In genomic region chr9:7209051-7209450, GRCh38 we compare ENCODE assay signal across 22 cellular contexts.
DNase-seq lines count a peak whose midpoint lies in the region; ATAC-seq and TF ChIP-seq lines count a peak whose summit lies in the region.
"Had no signal": no experiment of that assay in that cellular context is flagged by ENCODE, and none has a peak within 500 bp of the region (broad histone marks: within the 10 kb centered on the region; RNA-seq: fewer than 3 reads in every experiment).

No MANE protein-coding gene starts in this region.

- no peak overlapping the region for H4K8ac ChIP-seq in IMR-90 (ENCODE audit: low read depth in 2 of 2, low read length in 2 of 2)

- H2BK120ac ChIP-seq in IMR-90 (ENCODE audit: low read depth, low read length) = no peak overlapping the region

- H3K4me1 ChIP-seq in IMR-90 (ENCODE audit: control insufficient read depth, insufficient read depth, low read length) (no peaks in the 10 kb centered on the region), muscle layer of duodenum (ENCODE audit: control insufficient read depth in 1 of 2, insufficient read depth in 2 of 2, low read length in 2 of 2) (no peaks in the 10 kb centered on the region), tibial artery (no peaks in the 10 kb centered on the region), uterus (no peaks in the 10 kb centered on the region)
- H3K4me1 ChIP-seq: BE2C had no signal

- no peak overlapping the region for H3K14ac ChIP-seq in IMR-90 (replicated peaks; ENCODE audit: low read depth, low read length)

- no peak overlapping the region for H2BK15ac ChIP-seq in IMR-90 (ENCODE audit: low read depth, low read length)

- H3K23ac ChIP-seq in IMR-90 (ENCODE audit: low read depth, low read length) = no peak overlapping the region

- H4K20me1 ChIP-seq in IMR-90 (ENCODE audit: insufficient read depth, low read length) = no peaks in the 10 kb centered on the region

- no peak overlapping the region for H2AK9ac ChIP-seq in IMR-90 (replicated peaks; ENCODE audit: low read depth, low read length, poor library complexity)

- no peak overlapping the region for H3K18ac ChIP-seq in IMR-90 (ENCODE audit: low read depth, low read length)

- H3K4ac ChIP-seq in IMR-90 (ENCODE audit: low read depth, low read length) = no peak overlapping the region

- POLR2A ChIA-PET in IMR-90 (lab: Charles Lee; ENCODE audit: unreplicated experiment) = no interaction called here

- no peak overlapping the region for H3K56ac ChIP-seq in IMR-90 (ENCODE audit: extremely low read depth, insufficient read depth, low read length)

- no peak for TF ChIP-seq RAD21 in IMR-90 (IDR thresholded peaks at IDR 0.05; ENCODE audit: low read length)

- no peaks in the 10 kb centered on the region for H3K36me3 ChIP-seq in IMR-90 (ENCODE audit: control insufficient read depth, insufficient read depth, low read length)
- no peaks in the 10 kb centered on the region for H3K36me3 ChIP-seq in muscle layer of duodenum (ENCODE audit: control insufficient read depth in 1 of 2, insufficient read depth in 2 of 2, low read length in 2 of 2)
- no peaks in the 10 kb centered on the region for H3K36me3 ChIP-seq in tibial artery
- no peaks in the 10 kb centered on the region for H3K36me3 ChIP-seq in uterus
- H3K36me3 ChIP-seq: BE2C had no signal

- H3K9me3 ChIP-seq in IMR-90 (ENCODE audit: control insufficient read depth, insufficient read depth, low read length) = no peaks in the 10 kb centered on the region
- no peaks in the 10 kb centered on the region for H3K9me3 ChIP-seq in muscle layer of duodenum (ENCODE audit: control insufficient read depth in 1 of 2, low read length in 2 of 2)
- H3K9me3 ChIP-seq in tibial artery = no peaks in the 10 kb centered on the region
- no peaks in the 10 kb centered on the region for H3K9me3 ChIP-seq in uterus
- H3K9me3 ChIP-seq: BE2C, SK-N-SH had no signal

- no peak overlapping the region for H2BK5ac ChIP-seq in IMR-90 (ENCODE audit: low read depth, low read length, poor library complexity, severe bottlenecking)

- dilution Hi-C loops in IMR-90 (cut with HindIII; ENCODE audit: low sequenced_read_pairs, unreplicated experiment) = no loop called here

- H3K4me2 ChIP-seq in IMR-90 (ENCODE audit: low read depth, low read length) = peak overlapping the region; percentile 82
- H3K4me2 ChIP-seq: GM23338, SK-N-SH had no signal

- intact Hi-C loops in IMR-90 (cut with micrococcal nuclease) = no loop called here
- intact Hi-C loops in tibial artery (cut with DNase I; ENCODE audit: low total_unique reads) = no loop called here
- intact Hi-C loops in posterior vena cava (cut with DNase I) = no loop called here
- intact Hi-C loops in uterus (cut with DNase I; ENCODE audit: low total_unique reads) = no loop called here

- no peaks in the 10 kb centered on the region; the same call in 1 of the 2 replicates for H3K9me1 ChIP-seq in IMR-90 (ENCODE audit: insufficient read depth, low read length)

- H3K4me3 ChIP-seq in IMR-90 (ENCODE audit: insufficient read depth, low read depth, low read length) = no peak overlapping the region
- peak overlapping the region; percentile 7 to 47 for H3K4me3 ChIP-seq in muscle layer of duodenum (ENCODE audit: low read depth in 1 of 2, low read length in 2 of 2)
- H3K4me3 ChIP-seq in tibial artery = peak overlapping the region; percentile 9 to 24
- no peak overlapping the region for H3K4me3 ChIP-seq in uterus
- H3K4me3 ChIP-seq: GM23338 had no signal

- no peak overlapping the region for H3K9ac ChIP-seq in IMR-90 (ENCODE audit: low read depth, low read length)
- H3K9ac ChIP-seq: SK-N-SH had no signal

- DNase-seq in IMR-90 (no peak), cerebellum (ENCODE audit: low spot score) (peak; percentile 15), tibial artery (no peak), posterior vena cava (ENCODE audit: low spot score) (no peak), uterus (no peak)
- DNase-seq: BE2C; CD4-positive, CD25-positive, alpha-beta regulatory T cell; COR-L47; DMS 273 treated with DMSO at 0.1 percent for 48 hours; GF-D8; MM.1S; NCI-H1092; NCI-H1436 treated with DMSO at 0.1 percent for 48 hours; NCI-H2081; NCI-H524 treated with DMSO at 0.1 percent for 48 hours; PC-3; RPMI8226; SHP77 treated with DMSO at 0.1 percent for 48 hours; SK-N-SH had no signal

- 61% methylated on average over 3 of the region's 9 CpGs; no CpG with 5 or more reads in 1 of the 2 experiments for WGBS in IMR-90 (ENCODE audit: extremely low coverage in 2 of 2, insufficient read length in 1 of 2), 2 experiments

- CTCF ChIA-PET in IMR-90 (lab: Yijun Ruan, JAX) = interaction anchor here (0.7 kb wide), 1 partner anchor 156 kb away, joined by 3 read pairs; no protein-coding TSS in a partner anchor

- no peak overlapping the region for H4K91ac ChIP-seq in IMR-90 (ENCODE audit: insufficient read depth, low read depth, low read length)

- ATAC-seq in IMR-90 (ENCODE audit: low read depth) (no peak), HG03095 (IDR thresholded peaks at IDR 0.05; ENCODE audit: unreplicated experiment) (no peak)
- ATAC-seq: GM23338, PC-3 had no signal

- H3K27ac ChIP-seq in IMR-90 (ENCODE audit: insufficient read depth, low read length) = no peak overlapping the region
- H3K27ac ChIP-seq in muscle layer of duodenum (ENCODE audit: low read length) = no peak overlapping the region
- no peak overlapping the region for H3K27ac ChIP-seq in tibial artery
- H3K27ac ChIP-seq in uterus = no peak overlapping the region

- H2BK20ac ChIP-seq in IMR-90 (ENCODE audit: low read depth, low read length) = no peak overlapping the region

- no TSS peak for BruUV-seq in IMR-90 (replicated peaks; lab: Mats Ljungman, UMichigan)

- H3K27me3 ChIP-seq in IMR-90 (ENCODE audit: control insufficient read depth, insufficient read depth, low read length) (peaks cover 6% of the 10 kb centered on the region), muscle layer of duodenum (ENCODE audit: low read depth, low read length) (no peaks in the 10 kb centered on the region), tibial artery (no peaks in the 10 kb centered on the region), uterus (no peaks in the 10 kb centered on the region)

- TF ChIP-seq CTCF in IMR-90 (conservative IDR thresholded peaks at IDR 0.05; ENCODE audit: low read depth, low read length) (no peak), tibial artery (IDR thresholded peaks at IDR 0.05) (no peak), uterus (IDR thresholded peaks at IDR 0.05) (no peak)

- H2AFZ ChIP-seq in IMR-90 (replicated peaks; ENCODE audit: low read length, poor library complexity) = no peak overlapping the region
- H2AFZ ChIP-seq: GM23338 had no signal

- H3K79me1 ChIP-seq in IMR-90 (ENCODE audit: low read depth in 1 of 2, low read length in 2 of 2) = no peaks in the 10 kb centered on the region

- no peak overlapping the region for H4K5ac ChIP-seq in IMR-90 (ENCODE audit: low read depth, low read length)

- TF ChIP-seq POLR2A in IMR-90 (IDR thresholded peaks at IDR 0.05; ENCODE audit: low read depth, low read length) (no peak), uterus (IDR thresholded peaks at IDR 0.05) (no peak)

- in situ Hi-C loops in IMR-90 (cut with MboI; ENCODE audit: low sequenced_read_pairs) = no loop called here

- H2AK5ac ChIP-seq in IMR-90 (ENCODE audit: low read depth, low read length) = no peak overlapping the region

TF ChIP-seq in IMR-90, 13 proteins besides CTCF, POLR2A, EP300 and RAD21:
- no peak for TF ChIP-seq SMC3 (IDR thresholded peaks at IDR 0.05; ENCODE audit: low read depth, low read length)
- no peak for TF ChIP-seq CEBPB (IDR thresholded peaks at IDR 0.05; ENCODE audit: low read depth, low read length)
- no peak for TF ChIP-seq MAFK (IDR thresholded peaks at IDR 0.05; ENCODE audit: low read depth, low read length)
- TF ChIP-seq FOS (IDR thresholded peaks at IDR 0.05; ENCODE audit: low read depth, low read length) = no peak
- no peak for TF ChIP-seq MXI1 (IDR thresholded peaks at IDR 0.05; ENCODE audit: borderline replicate concordance, low read depth, low read length)
- TF ChIP-seq CHD1 (IDR thresholded peaks at IDR 0.05; ENCODE audit: low read depth, low read length) = no peak
- TF ChIP-seq BHLHE40 (IDR thresholded peaks at IDR 0.05; ENCODE audit: low read depth, low read length) = no peak
- no peak for TF ChIP-seq USF2 (IDR thresholded peaks at IDR 0.05; ENCODE audit: low read depth, low read length)
- TF ChIP-seq NFE2L2 (IDR thresholded peaks at IDR 0.05; ENCODE audit: low read depth, low read length) = no peak
- no peak for TF ChIP-seq MAZ (IDR thresholded peaks at IDR 0.05; ENCODE audit: borderline replicate concordance, low read depth, low read length)
- no peak for TF ChIP-seq RFX5 (IDR thresholded peaks at IDR 0.05; ENCODE audit: low read depth, low read length)
- TF ChIP-seq RCOR1 (IDR thresholded peaks at IDR 0.05; ENCODE audit: insufficient replicate concordance, low read length) = no peak
- no peak for TF ChIP-seq ELK1 (IDR thresholded peaks at IDR 0.05; ENCODE audit: borderline replicate concordance, low read depth, low read length)

Comparison
In these comparisons a context has a peak if more than half of its experiments do, and no peak if none do; other contexts are left out.
1. H3K4me3 ChIP-seq: peak in muscle layer of duodenum (2 of 2) and tibial artery (2 of 2); none in IMR-90 (single experiment) and uterus (0 of 2).